In the genomic region with DNA sequence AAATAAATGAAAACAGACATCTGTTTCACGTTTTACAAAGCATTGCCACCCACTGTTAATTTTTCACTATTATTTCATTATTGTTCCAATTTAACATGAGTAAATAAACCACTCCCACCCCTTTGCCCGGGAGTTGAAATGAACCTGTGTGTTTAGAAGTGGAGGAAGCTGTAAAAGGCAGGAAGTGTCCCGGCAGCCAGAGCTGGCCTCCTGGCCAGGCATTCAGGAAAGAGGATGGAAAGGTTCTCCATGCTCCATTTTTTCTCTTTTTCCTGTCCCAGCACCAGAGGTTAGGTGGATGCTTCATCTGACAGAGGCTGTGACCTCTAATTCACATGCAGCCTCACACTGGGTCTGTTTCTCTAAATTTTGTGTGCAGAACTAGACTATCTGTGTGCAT, we compare ENCODE assay signal across 13 cellular contexts. TPM values are rescaled to one million over a fixed set of nuclear protein-coding genes. Genes with fewer than 3 reads are reported as not detected.
DNase-seq lines count a peak whose midpoint lies in the region; TF ChIP-seq lines count a peak whose summit lies in the region.
"Had no signal": no experiment of that assay in that cellular context is flagged by ENCODE, and none has a peak within 500 bp of the region (broad histone marks: within the 10 kb centered on the region; RNA-seq: fewer than 3 reads in every experiment).

No MANE protein-coding gene starts in this region.

- no peaks in the 10 kb centered on the region for H3K79me1 ChIP-seq in mesenchymal stem cell (replicated peaks; ENCODE audit: low read length, poor library complexity, severe bottlenecking)

- H3K27me3 ChIP-seq in mesenchymal stem cell (ENCODE audit: control insufficient read depth in 1 of 2, insufficient read depth in 1 of 2, low read length in 2 of 2): no peaks in the 10 kb centered on the region
- H3K27me3 ChIP-seq: foreskin keratinocyte, uterus had no signal

- no peak overlapping the region for H2BK120ac ChIP-seq in mesenchymal stem cell (ENCODE audit: low read depth, low read length)

- H3K4me2 ChIP-seq in mesenchymal stem cell (ENCODE audit: low read length, poor library complexity, severe bottlenecking): no peak overlapping the region

- no peak overlapping the region for H3K4me3 Mint-ChIP-seq in chondrocyte (ENCODE audit: unreplicated experiment)
- H3K4me3 Mint-ChIP-seq: activated CD4-positive, alpha-beta T cell treated with anti-CD3 and anti-CD28 coated beads, Interleukin-2, amount 10 ng/mL, durations not matched to agents 24 days and 14 days; naive B cell had no signal

- H3K14ac ChIP-seq in mesenchymal stem cell (ENCODE audit: low read length in 2 of 2): no peak overlapping the region

- DNase-seq in DMS53 (lab: John Stamatoyannopoulos, UW) (peak; percentile 48), NCI-H2081 (lab: John Stamatoyannopoulos, UW) (peak; percentile 72 to 90), mesenchymal stem cell (no peak), NCI-H524 (lab: John Stamatoyannopoulos, UW) (no peak), amygdala (lab: John Stamatoyannopoulos, UW) (no peak), chondrocyte (ENCODE audit: low spot score) (no peak)
- no peak for DNase-seq in stimulated activated naive CD4-positive, alpha-beta T cell treated with Interleukin-2 at 50 U/mL for 16 hours (lab: John Stamatoyannopoulos, UW)
- DNase-seq: activated CD4-positive, alpha-beta T cell treated with anti-CD3 and anti-CD28 coated beads, Interleukin-2, amount 10 ng/mL, durations not matched to agents 24 days and 14 days; aorta; foreskin keratinocyte; naive B cell had no signal

- no peak overlapping the region for H3K4me3 ChIP-seq in mesenchymal stem cell (ENCODE audit: insufficient read depth in 1 of 2, low read depth in 1 of 2, low read length in 2 of 2)
- H3K4me3 ChIP-seq: uterus had no signal

- H2AK5ac ChIP-seq in mesenchymal stem cell (ENCODE audit: low read length, severe bottlenecking): no peak overlapping the region

- H2BK5ac ChIP-seq in mesenchymal stem cell (ENCODE audit: low read depth, low read length, poor library complexity, severe bottlenecking): no peak overlapping the region

- peaks cover 9% of the 10 kb centered on the region for H3K4me1 Mint-ChIP-seq in chondrocyte (ENCODE audit: low read depth)
- H3K4me1 Mint-ChIP-seq: activated CD4-positive, alpha-beta T cell treated with anti-CD3 and anti-CD28 coated beads, Interleukin-2, amount 10 ng/mL, durations not matched to agents 24 days and 14 days; naive B cell had no signal

- H3K36me3 ChIP-seq in mesenchymal stem cell (ENCODE audit: control insufficient read depth in 1 of 2, insufficient read depth in 2 of 2, low read depth in 1 of 2, low read length in 2 of 2): no peaks in the 10 kb centered on the region
- H3K36me3 ChIP-seq: uterus had no signal

- H3K9me3 Mint-ChIP-seq in chondrocyte (ENCODE audit: low read depth): no peaks in the 10 kb centered on the region
- H3K9me3 Mint-ChIP-seq: activated CD4-positive, alpha-beta T cell treated with anti-CD3 and anti-CD28 coated beads, Interleukin-2, amount 10 ng/mL, durations not matched to agents 24 days and 14 days had no signal

- peak overlapping the region; percentile 45 for H2BK15ac ChIP-seq in mesenchymal stem cell (ENCODE audit: low read depth, poor library complexity, severe bottlenecking)

- no peaks in the 10 kb centered on the region for H3K36me3 Mint-ChIP-seq in chondrocyte (ENCODE audit: low read depth)
- H3K36me3 Mint-ChIP-seq: naive B cell had no signal

- H3K27ac Mint-ChIP-seq in chondrocyte (ENCODE audit: unreplicated experiment): no peak overlapping the region
- H3K27ac Mint-ChIP-seq: activated CD4-positive, alpha-beta T cell treated with anti-CD3 and anti-CD28 coated beads, Interleukin-2, amount 10 ng/mL, durations not matched to agents 24 days and 14 days had no signal

- TF ChIP-seq CTCF in VCaP (conservative IDR thresholded peaks at IDR 0.05): no peak
- no peak for TF ChIP-seq CTCF in chondrocyte (IDR thresholded peaks at IDR 0.05)

- H3K4ac ChIP-seq in mesenchymal stem cell (ENCODE audit: low read depth in 1 of 2, low read length in 2 of 2): no peak overlapping the region

- peak overlapping the region; percentile 70 for H2AFZ ChIP-seq in mesenchymal stem cell (ENCODE audit: low read depth, low read length)

- WGBS in mesenchymal stem cell: 19% methylated on average over 2 of the region's 3 CpGs

- peak overlapping the region; percentile 56 for H4K8ac ChIP-seq in mesenchymal stem cell (ENCODE audit: low read length)

- no peaks in the 10 kb centered on the region for H3K27me3 Mint-ChIP-seq in chondrocyte (ENCODE audit: low read depth)
- H3K27me3 Mint-ChIP-seq: activated CD4-positive, alpha-beta T cell treated with anti-CD3 and anti-CD28 coated beads, Interleukin-2, amount 10 ng/mL, durations not matched to agents 24 days and 14 days had no signal

- peaks cover 3% of the 10 kb centered on the region for H3K4me1 ChIP-seq in mesenchymal stem cell (ENCODE audit: control insufficient read depth, insufficient read depth, low read depth, low read length)
- H3K4me1 ChIP-seq: foreskin keratinocyte, uterus had no signal

- H3K18ac ChIP-seq in mesenchymal stem cell (ENCODE audit: low read depth in 1 of 2, low read length in 2 of 2): peak overlapping the region; percentile 5 to 64

- H3K9ac ChIP-seq in mesenchymal stem cell (ENCODE audit: low read length): no peak overlapping the region

- H3K23ac ChIP-seq in mesenchymal stem cell (ENCODE audit: low read length in 2 of 2): no peak overlapping the region

- no peak overlapping the region for H4K91ac ChIP-seq in mesenchymal stem cell (ENCODE audit: low read length)

- no peak overlapping the region for H2BK12ac ChIP-seq in mesenchymal stem cell (ENCODE audit: low read length in 2 of 2)

- H3K27ac ChIP-seq in VCaP: peak overlapping the region; percentile 99
- H3K27ac ChIP-seq in mesenchymal stem cell (ENCODE audit: low read length, poor library complexity, severe bottlenecking): no peak overlapping the region
- H3K27ac ChIP-seq: foreskin keratinocyte had no signal

- H3K9me3 ChIP-seq in mesenchymal stem cell (ENCODE audit: control insufficient read depth, low read length): no peaks in the 10 kb centered on the region
- H3K9me3 ChIP-seq: uterus had no signal

RNA-seq across cellular contexts. Expression of a gene that starts 55.5 kb away (rescaled TPM):
- 11.7 TPM for polyA plus RNA-seq in mesenchymal stem cell (2013, experiment 1 of 2)
- polyA plus RNA-seq in mesenchymal stem cell (2013, experiment 2 of 2): 11.7 TPM
- total RNA-seq in chondrocyte: 1.1 to 2.3 TPM (median 1.8 TPM) in 3 replicates
- total RNA-seq: activated CD4-positive, alpha-beta T cell treated with anti-CD3 and anti-CD28 coated beads, Interleukin-2, amount 10 ng/mL, durations not matched to agents 24 days and 14 days had no signal

Comparison
In these comparisons a context has a peak if more than half of its experiments do, and no peak if none do; other contexts are left out.
1. DNase-seq: peak in DMS53 (single experiment) and NCI-H2081 (2 of 2); none in mesenchymal stem cell (single experiment), stimulated activated naive CD4-positive, alpha-beta T cell treated with Interleukin-2 at 50 U/mL for 16 hours (single experiment), NCI-H524 (0 of 2), amygdala (0 of 56) and chondrocyte (single experiment).